15 cellular contexts compared by ENCODE assay signal in genomic region chr20:60352017-60352416, GRCh38.
DNase-seq lines count a peak whose midpoint lies in the region; ATAC-seq and TF ChIP-seq lines count a peak whose summit lies in the region.
"Had no signal": no experiment of that assay in that cellular context is flagged by ENCODE, and none has a peak within 500 bp of the region (broad histone marks: within the 10 kb centered on the region; RNA-seq: fewer than 3 reads in every experiment).

No MANE protein-coding gene starts in this region.

- TF ChIP-seq CTCF in RWPE2 (IDR thresholded peaks at IDR 0.05; ENCODE audit: poor library complexity, severe bottlenecking) (no peak), mammary epithelial cell (conservative IDR thresholded peaks at IDR 0.05 in 1 of 2, IDR thresholded peaks at IDR 0.05 in 1 of 2; ENCODE audit: extremely low read depth in 1 of 2, insufficient read depth in 1 of 2, low read depth in 1 of 2, low read length in 2 of 2) (peak in 1 of 2 donors; percentile 6)

- no peak overlapping the region for H2AFZ ChIP-seq in mammary epithelial cell (ENCODE audit: low read depth, low read length)

- no peaks in the 10 kb centered on the region for H3K79me2 ChIP-seq in mammary epithelial cell (ENCODE audit: insufficient read depth, low read length)

- CTCF ChIA-PET in mammary epithelial cell (lab: Charles Lee; ENCODE audit: low non-redundant PET), result no interaction called here

- no peak overlapping the region for H3K4me3 ChIP-seq in RWPE2 (ENCODE audit: severe bottlenecking)
- no peak overlapping the region for H3K4me3 ChIP-seq in mammary epithelial cell (replicated peaks in 1 of 3; ENCODE audit: insufficient read depth in 1 of 3, low read depth in 2 of 3, low read length in 3 of 3)
- no peak overlapping the region for H3K4me3 ChIP-seq in SJCRH30

- in situ Hi-C loops in mammary epithelial cell (cut with MboI; ENCODE audit: low sequenced_read_pairs in 2 of 2), result no loop called here

- intact Hi-C loops in mammary epithelial cell (cut with micrococcal nuclease), result no loop called here

- BruUV-seq in mammary epithelial cell (replicated peaks; lab: Mats Ljungman, UMichigan), result no TSS peak

- dilution Hi-C loops in mammary epithelial cell (cut with HindIII; ENCODE audit: low sequenced_read_pairs), result no loop called here

- H3K9ac ChIP-seq in mammary epithelial cell (ENCODE audit: insufficient read depth, low read length), result no peak overlapping the region

- H3K36me3 ChIP-seq in RWPE2 (ENCODE audit: low read depth) (no peaks in the 10 kb centered on the region), mammary epithelial cell (ENCODE audit: insufficient read depth, low read length) (no peaks in the 10 kb centered on the region), SJCRH30 (no peaks in the 10 kb centered on the region)

- H3K27ac ChIP-seq in RWPE2 (ENCODE audit: poor library complexity, severe bottlenecking) (no peak overlapping the region), mammary epithelial cell (ENCODE audit: insufficient read depth, low read depth, low read length) (no peak overlapping the region), SJCRH30 (no peak overlapping the region)

- ATAC-seq in RWPE2 (ENCODE audit: low read depth), result peak; percentile 47; the same call in 1 of the 3 replicates
- peak; percentile 80 for ATAC-seq in esophagus mucosa
- no peak for ATAC-seq in GM18870 (IDR thresholded peaks at IDR 0.05; ENCODE audit: unreplicated experiment)
- ATAC-seq: HepG2 had no signal

- H4K20me1 ChIP-seq in mammary epithelial cell (ENCODE audit: insufficient read depth, low read length), result no peaks in the 10 kb centered on the region

- H3K27me3 ChIP-seq in RWPE2 (ENCODE audit: insufficient read depth, poor library complexity, severe bottlenecking) (peaks cover 41% of the 10 kb centered on the region), mammary epithelial cell (ENCODE audit: insufficient read depth, low read length) (no peaks in the 10 kb centered on the region), SJCRH30 (peaks cover 5% of the 10 kb centered on the region; the same call in 1 of the 2 replicates)

- H3K4me1 ChIP-seq in RWPE2 (ENCODE audit: insufficient read depth, poor library complexity, severe bottlenecking), result no peaks in the 10 kb centered on the region
- no peaks in the 10 kb centered on the region for H3K4me1 ChIP-seq in mammary epithelial cell (ENCODE audit: insufficient read depth, low read length)
- H3K4me1 ChIP-seq in SJCRH30, result no peaks in the 10 kb centered on the region

- H3K4me2 ChIP-seq in mammary epithelial cell (ENCODE audit: insufficient read depth, low read depth, low read length), result no peak overlapping the region

- no peaks in the 10 kb centered on the region for H3K9me3 ChIP-seq in RWPE2 (ENCODE audit: severe bottlenecking)
- no peaks in the 10 kb centered on the region for H3K9me3 ChIP-seq in mammary epithelial cell (replicated peaks; ENCODE audit: insufficient read depth, low read length)
- no peaks in the 10 kb centered on the region for H3K9me3 ChIP-seq in SJCRH30 (replicated peaks)

- 33% methylated on average over 2 of the region's 2 CpGs for WGBS in mammary epithelial cell (ENCODE audit: low coverage, missing lambda C conversion rate)

- DNase-seq in SIG-M5 treated with dmso at 0.1 percent for 504 hours (lab: John Stamatoyannopoulos, UW; ENCODE audit: unreplicated experiment), result peak; percentile 89
- no peak for DNase-seq in SIG-M5 (lab: John Stamatoyannopoulos, UW)
- no peak for DNase-seq in RWPE2 (ENCODE audit: low spot score)
- DNase-seq in mammary epithelial cell, result no peak
- no peak for DNase-seq in SJCRH30
- DNase-seq: Calu3; CD4-positive, alpha-beta T cell; DMS 273 treated with DMSO at 0.1 percent for 48 hours; EL; GDM1; GOT3; H9 had no signal
